Comparison of ENCODE assay signal across 10 cellular contexts in the genomic region with DNA sequence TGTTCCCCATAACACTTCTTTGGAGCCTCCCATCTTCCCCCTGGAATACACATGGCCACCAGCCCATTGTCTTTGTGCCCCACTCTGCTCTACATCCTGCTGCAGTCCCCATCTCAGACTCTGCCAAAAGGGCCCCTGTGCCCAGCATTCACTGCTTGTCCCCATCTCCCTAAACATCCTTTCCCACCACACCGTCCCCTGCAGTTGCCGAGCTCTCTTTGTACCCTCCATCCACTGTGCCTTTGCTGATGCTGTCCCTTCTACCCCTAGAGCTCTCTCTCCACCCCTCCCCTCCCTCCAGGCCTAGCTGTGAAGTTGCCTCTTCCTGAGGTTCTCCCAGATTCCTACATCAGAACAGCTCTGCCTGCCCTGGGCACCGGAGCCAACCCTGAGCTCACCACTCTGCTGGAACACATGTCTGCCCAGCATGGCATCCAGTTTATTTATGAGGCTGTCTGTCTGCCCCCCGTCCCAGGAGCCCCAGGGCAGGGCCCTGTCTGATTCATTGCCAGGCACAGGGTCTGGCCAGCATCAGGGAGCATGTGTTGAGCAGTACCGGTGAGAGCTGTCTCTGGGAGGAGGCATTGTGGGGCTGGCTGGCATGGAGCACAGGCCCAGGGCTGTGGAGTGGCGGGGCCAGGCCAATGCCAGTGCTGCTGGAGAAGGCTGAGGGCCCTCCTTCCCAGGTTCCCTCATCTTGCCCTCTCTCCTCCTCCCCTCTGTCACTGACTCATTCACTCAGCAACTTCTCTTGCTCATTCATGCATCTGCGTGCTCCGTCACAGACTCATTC. TPM values are rescaled to one million over a fixed set of nuclear protein-coding genes. Genes with fewer than 3 reads are reported as not detected.
DNase-seq lines count a peak whose midpoint lies in the region; ATAC-seq and TF ChIP-seq lines count a peak whose summit lies in the region.
"Had no signal": no experiment of that assay in that cellular context is flagged by ENCODE, and none has a peak within 500 bp of the region (broad histone marks: within the 10 kb centered on the region; RNA-seq: fewer than 3 reads in every experiment).

No MANE protein-coding gene starts in this region.

- H3K27ac Mint-ChIP-seq in activated CD4-positive, alpha-beta memory T cell treated with anti-CD3 and anti-CD28 coated beads for 36 hours: no peak overlapping the region

- no peaks in the 10 kb centered on the region for H3K36me3 Mint-ChIP-seq in activated CD4-positive, alpha-beta memory T cell treated with anti-CD3 and anti-CD28 coated beads for 36 hours

- intact Hi-C loops in Right ventricle myocardium inferior (cut with DNase I): loop anchor here (2.0 kb wide), 1 partner anchor 19 kb away; no protein-coding TSS in a partner anchor
- intact Hi-C loops in activated CD4-positive, alpha-beta memory T cell treated with anti-CD3 and anti-CD28 coated beads for 36 hours (cut with micrococcal nuclease): no loop called here

- H3K27me3 Mint-ChIP-seq in activated CD4-positive, alpha-beta memory T cell treated with anti-CD3 and anti-CD28 coated beads for 36 hours: no peaks in the 10 kb centered on the region

- TF ChIP-seq CTCF in GM10248 (IDR thresholded peaks at IDR 0.05; ENCODE audit: control extremely low read depth, extremely low read depth, low read depth, missing control alignments): no peak

- no peaks in the 10 kb centered on the region for H3K4me1 Mint-ChIP-seq in activated CD4-positive, alpha-beta memory T cell treated with anti-CD3 and anti-CD28 coated beads for 36 hours (ENCODE audit: low read depth)

- CTCF ChIA-PET in activated CD4-positive, alpha-beta memory T cell treated with anti-CD3 and anti-CD28 coated beads for 36 hours (lab: Charles Lee): no interaction called here
- CTCF ChIA-PET in GM10248 (lab: Yijun Ruan, JAX): interaction anchor here (1.2 to 1.8 kb wide), 4 partner anchors 9 to 135 kb away, joined by 3 to 8 read pairs (median 4); no protein-coding TSS in a partner anchor

- H3K9me3 Mint-ChIP-seq in activated CD4-positive, alpha-beta memory T cell treated with anti-CD3 and anti-CD28 coated beads for 36 hours: no peaks in the 10 kb centered on the region

- peak; percentile 92 for ATAC-seq in Right ventricle myocardium inferior

- DNase-seq in ELR (ENCODE audit: low read depth) (peak; percentile 62), amniotic epithelial cell (ENCODE audit: low read depth) (peak; percentile 87), Right ventricle myocardium inferior (ENCODE audit: missing footprints) (peak; percentile 82), pons (ENCODE audit: low spot score) (peak; percentile 63), GM10248 (ENCODE audit: extremely low spot score) (no peak), NCI-H1436 treated with DMSO at 0.1 percent for 48 hours (lab: John Stamatoyannopoulos, UW) (no peak), NCI-H1105 (lab: John Stamatoyannopoulos, UW) (no peak)
- no peak for DNase-seq in activated CD4-positive, alpha-beta memory T cell treated with anti-CD3 and anti-CD28 coated beads for 36 hours
- DNase-seq: HCEC 1CT had no signal

- POLR2A ChIA-PET in activated CD4-positive, alpha-beta memory T cell treated with anti-CD3 and anti-CD28 coated beads for 36 hours (lab: Charles Lee): interaction anchor here (0.5 kb wide), 1 partner anchor 310 kb away, joined by 6 read pairs; no protein-coding TSS in a partner anchor
- POLR2A ChIA-PET in GM10248 (lab: Yijun Ruan, JAX): no interaction called here

- H3K4me3 Mint-ChIP-seq in activated CD4-positive, alpha-beta memory T cell treated with anti-CD3 and anti-CD28 coated beads for 36 hours: no peak overlapping the region

RNA-seq across cellular contexts. Expression of a gene that starts 28.8 kb away (rescaled TPM):
- not detected for total RNA-seq in Right ventricle myocardium inferior
- not detected for total RNA-seq in activated CD4-positive, alpha-beta memory T cell treated with anti-CD3 and anti-CD28 coated beads for 36 hours
- total RNA-seq: dermis microvascular lymphatic vessel endothelial cell had no signal

Comparison
In these comparisons a context has a peak if more than half of its experiments do, and no peak if none do; other contexts are left out.
1. DNase-seq: peak in ELR (single experiment), amniotic epithelial cell (single experiment), Right ventricle myocardium inferior (single experiment) and pons (single experiment); none in activated CD4-positive, alpha-beta memory T cell treated with anti-CD3 and anti-CD28 coated beads for 36 hours (single experiment), GM10248 (single experiment), NCI-H1436 treated with DMSO at 0.1 percent for 48 hours (single experiment) and NCI-H1105 (single experiment).